Comparison of ENCODE assay signal across 8 cellular contexts in the genomic region with DNA sequence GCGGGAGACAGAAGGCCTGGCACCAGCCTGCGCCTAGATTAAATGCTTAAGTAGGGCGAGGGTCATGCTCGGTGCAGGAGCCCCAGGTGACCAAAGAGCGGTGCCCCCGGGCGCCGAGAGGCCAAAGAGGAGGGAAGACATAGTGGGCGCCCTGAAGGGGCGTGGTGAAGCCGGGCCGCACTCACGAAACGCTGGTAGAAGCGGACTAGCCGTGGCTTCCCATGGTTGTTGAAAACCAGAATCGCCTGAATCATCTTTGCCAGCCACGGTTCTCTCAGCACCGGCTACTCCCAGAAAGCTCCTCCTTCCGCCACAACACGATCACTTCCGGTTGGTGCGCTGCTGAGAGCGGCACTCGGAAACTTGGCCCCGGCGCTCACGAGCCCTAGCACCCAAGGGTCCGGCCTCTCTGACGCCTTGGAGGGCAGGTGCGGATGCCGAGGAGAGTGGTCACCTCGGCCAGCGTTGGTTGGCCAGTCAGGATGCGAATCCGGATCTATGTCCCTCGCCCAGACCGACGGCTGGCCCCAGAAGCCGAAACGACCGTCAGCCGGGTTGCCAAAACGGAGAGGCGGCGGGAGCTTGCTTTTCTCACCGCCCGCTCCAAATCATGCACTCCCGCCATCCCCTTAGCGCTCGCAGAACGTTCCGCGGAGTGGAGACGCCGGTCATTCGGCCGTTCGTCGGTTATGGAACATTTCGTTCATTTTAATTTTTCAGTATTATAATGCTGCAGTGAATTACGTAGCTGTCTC. TPM values are rescaled to one million over a fixed set of nuclear protein-coding genes. Genes with fewer than 3 reads are reported as not detected.
A peak's percentile ranks its signal among the peaks of the same experiment; 100 is the strongest.
DNase-seq lines count a peak whose midpoint lies in the region; ATAC-seq and TF ChIP-seq lines count a peak whose summit lies in the region.

A gene (minus strand): TSS at position 299 of the 755 bp plus-strand sequence. CDS start 45 bp downstream, at position 254.

- H3K27ac ChIP-seq in PC-9 (peak within 1 kb of the TSS; percentile 97), muscle layer of duodenum (ENCODE audit: low read length) (peak within 1 kb of the TSS; percentile 98)

- no peaks in the 10 kb centered on the region for H3K9me3 ChIP-seq in PC-9 (ENCODE audit: insufficient read depth, low read depth)
- no peaks in the 10 kb centered on the region for H3K9me3 ChIP-seq in muscle layer of duodenum (ENCODE audit: control insufficient read depth in 1 of 2, low read length in 2 of 2)

- POLR2A ChIA-PET in PC-9 (lab: Charles Lee; ENCODE audit: unreplicated experiment): interaction anchor here (0.6 to 1.3 kb wide), 8 partner anchors 111 to 1008 kb away, joined by 3 to 6 read pairs (median 3); no protein-coding TSS in a partner anchor

- H3K27me3 ChIP-seq in PC-9 (ENCODE audit: insufficient read depth, low read depth) (no peaks in the 10 kb centered on the region), muscle layer of duodenum (ENCODE audit: low read depth, low read length) (no peaks in the 10 kb centered on the region)

- no peaks in the 10 kb centered on the region for H3K9me2 ChIP-seq in PC-9 (ENCODE audit: insufficient read depth)

- peaks cover 21% of the 10 kb centered on the region for H3K36me3 Mint-ChIP-seq in activated T-cell treated with anti-CD3 and anti-CD28 coated beads, Interleukin-2, amount 50 U/mL, for 24 hours (ENCODE audit: low read depth)

- peak within 1 kb of the TSS; percentile 97 for H3K4me3 Mint-ChIP-seq in activated T-cell treated with anti-CD3 and anti-CD28 coated beads, Interleukin-2, amount 50 U/mL, for 24 hours

- peak within 1 kb of the TSS; percentile 87 for H2AFZ ChIP-seq in PC-9

- H4K20me1 ChIP-seq in PC-9 (ENCODE audit: insufficient read depth): no peaks in the 10 kb centered on the region; the same call in 1 of the 2 replicates

- peaks cover 35% of the 10 kb centered on the region for H3K4me1 ChIP-seq in PC-9 (replicated peaks; ENCODE audit: insufficient read depth)
- peaks cover 0 to 19% of the 10 kb centered on the region in 2 donors for H3K4me1 ChIP-seq in muscle layer of duodenum (ENCODE audit: control insufficient read depth in 1 of 2, insufficient read depth in 2 of 2, low read length in 2 of 2)

- no peak for TF ChIP-seq CTCF in PC-9 (conservative IDR thresholded peaks at IDR 0.05)

- peak within 1 kb of the TSS; percentile 82 for H3K4me2 ChIP-seq in PC-9

- CTCF ChIA-PET in PC-9 (lab: Charles Lee): interaction anchor here (0.6 to 1.0 kb wide), 4 partner anchors 19 to 133 kb away, joined by 3 to 7 read pairs (median 4); a partner anchor contains a TSS

- H3K79me2 ChIP-seq in PC-9 (ENCODE audit: low read depth): peaks cover 45% of the 10 kb centered on the region

- H3F3A ChIP-seq in PC-9 (ENCODE audit: insufficient read depth, low read depth): peaks cover 47% of the 10 kb centered on the region

- H3K27ac Mint-ChIP-seq in activated T-cell treated with anti-CD3 and anti-CD28 coated beads, Interleukin-2, amount 50 U/mL, for 24 hours: peak within 1 kb of the TSS; percentile 98

- ATAC-seq in GM21526 (IDR thresholded peaks at IDR 0.05; ENCODE audit: low FRiP score, unreplicated experiment) (peak; percentile 87), esophagus mucosa (peak; percentile 97)

- intact Hi-C loops in PC-9 (cut with micrococcal nuclease; ENCODE audit: unreplicated experiment): loop anchor here (1.0 to 10.0 kb wide), 4 partner anchors 77 to 397 kb away; a partner anchor contains a TSS

- no peaks in the 10 kb centered on the region for H3K9me3 Mint-ChIP-seq in activated T-cell treated with anti-CD3 and anti-CD28 coated beads, Interleukin-2, amount 50 U/mL, for 24 hours

- H3K4me3 ChIP-seq in PC-9 (peak within 1 kb of the TSS; percentile 87), muscle layer of duodenum (ENCODE audit: low read depth in 1 of 2, low read length in 2 of 2) (peak within 1 kb of the TSS; percentile 92 to 94)

- peak; percentile 61 for DNase-seq in DMS 273 treated with DMSO at 0.1 percent for 48 hours (lab: John Stamatoyannopoulos, UW)
- peak; percentile 82 for DNase-seq in HuH-7.5 (ENCODE audit: low spot score)
- DNase-seq in PC-9: peak; percentile 87 to 94
- DNase-seq in activated T-cell treated with anti-CD3 and anti-CD28 coated beads, Interleukin-2, amount 50 U/mL, for 24 hours: peak; percentile 94
- peak; percentile 81 for DNase-seq in stimulated activated CD8-positive, alpha-beta memory T cell treated with anti-CD3 and anti-CD28 coated beads, Interleukin-7, amount 100 ng/mL, for 4 hours (ENCODE audit: low read depth in 2 of 2)

- H3K36me3 ChIP-seq in PC-9 (ENCODE audit: low read depth) (0 out of 2 replicates have a peak, but pooled peaks cover 9% of the 10 kb centered on the region), muscle layer of duodenum (ENCODE audit: control insufficient read depth in 1 of 2, insufficient read depth in 2 of 2, low read length in 2 of 2) (peaks cover 2 to 3% of the 10 kb centered on the region in 2 donors)

- TSS peak; percentile 66 for BruUV-seq in PC-9 (replicated peaks; lab: Mats Ljungman, UMichigan)

- H3K4me1 Mint-ChIP-seq in activated T-cell treated with anti-CD3 and anti-CD28 coated beads, Interleukin-2, amount 50 U/mL, for 24 hours (ENCODE audit: low read depth): peaks cover 63% of the 10 kb centered on the region

- H3K27me3 Mint-ChIP-seq in activated T-cell treated with anti-CD3 and anti-CD28 coated beads, Interleukin-2, amount 50 U/mL, for 24 hours: no peaks in the 10 kb centered on the region

RNA-seq across cellular contexts. Expression of the gene that starts here (rescaled TPM):
- total RNA-seq in PC-9 (2021) (49.3 and 57.6 TPM in 2 replicates), esophagus mucosa (20.6 TPM)

Comparison
In these comparisons a context has a peak if more than half of its experiments do, and no peak if none do; other contexts are left out.
1. Peak in every context shown above with its lines: DNase-seq, ATAC-seq, H3K4me3 ChIP-seq and H3K27ac ChIP-seq.